Comparison of ENCODE assay signal across 1 cellular context in the genomic region with DNA sequence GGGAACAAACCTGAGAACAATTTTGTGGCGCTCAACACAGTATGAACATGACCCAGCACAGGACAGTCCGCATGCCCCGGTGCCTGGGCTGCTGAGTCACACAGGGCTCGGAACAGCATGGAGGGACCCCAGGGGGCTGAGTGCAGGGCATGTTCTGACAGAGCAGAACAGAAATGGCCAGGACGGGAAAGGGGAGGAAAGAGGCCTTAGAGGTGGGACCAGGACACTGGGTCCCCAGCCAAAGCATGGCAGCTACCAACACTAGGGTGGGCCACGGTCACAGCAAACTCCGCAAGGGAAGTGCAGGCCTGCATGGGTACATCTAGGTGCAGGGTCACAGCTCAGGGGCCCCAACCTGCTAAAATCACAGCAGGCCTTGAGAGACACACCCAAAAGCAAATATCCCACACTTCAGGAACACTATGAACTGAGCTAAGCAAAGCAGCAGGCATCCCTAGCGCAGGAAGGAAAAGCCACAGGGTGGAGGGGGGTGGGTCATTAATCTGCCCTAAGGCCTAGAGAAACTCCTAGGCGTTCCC.
TF ChIP-seq lines count a peak whose summit lies in the region.

No MANE protein-coding gene starts in this region.

TF ChIP-seq in WTC11, 78 proteins besides CTCF, POLR2A, EP300 and RAD21 (continued from another document):
- TF ChIP-seq SP1 (CRISPR knock-in tag; conservative IDR thresholded peaks at IDR 0.05) = no peak
